16 cellular contexts compared by ENCODE assay signal in the genomic region with DNA sequence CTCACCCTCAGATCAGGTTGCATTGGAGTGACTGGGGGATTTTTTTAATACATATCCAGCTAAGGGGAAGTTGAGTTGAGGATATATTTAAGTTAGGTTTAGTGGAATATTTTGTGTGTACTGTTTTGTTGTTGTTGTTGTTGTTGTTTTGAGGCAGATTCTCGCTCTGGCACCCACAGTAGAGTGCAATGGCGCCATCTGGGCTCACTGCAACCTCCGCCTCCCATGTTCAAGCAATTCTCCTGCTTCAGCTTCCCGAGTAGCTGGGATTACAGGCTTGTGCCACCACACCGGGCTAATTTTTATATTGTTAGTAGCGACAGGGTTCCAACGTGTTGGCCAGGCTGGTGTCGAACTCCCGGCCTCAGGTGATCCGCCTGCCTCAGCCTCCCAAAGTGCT.
"Had no signal": no experiment of that assay in that cellular context is flagged by ENCODE, and none has a peak within 500 bp of the region (broad histone marks: within the 10 kb centered on the region; RNA-seq: fewer than 3 reads in every experiment).

No MANE protein-coding gene starts in this region.

- H3K4me3 ChIP-seq: ascending aorta, esophagus muscularis mucosa, mucosa of descending colon, smooth muscle cell, tibial nerve had no signal

- H3K27ac Mint-ChIP-seq: activated CD4-positive, alpha-beta T cell treated with anti-CD3 and anti-CD28 coated beads, Interleukin-2, amount 10 ng/mL, durations not matched to agents 24 days and 14 days; activated T-helper 1 cell treated with anti-CD3 and anti-CD28 coated beads, Interleukin-12 subunit alpha, Interleukin-12 subunit beta, Interleukin-2, Interleukin-4 antibody, amounts not matched to agents 30 ng/mL and 10 ng/mL and 1 ng/mL, durations not matched to agents 14 hours and 24 hours and 36 hours; naive thymus-derived CD8-positive, alpha-beta T cell; stimulated activated effector memory CD8-positive, alpha-beta T cell treated with anti-CD3 and anti-CD28 coated beads, Interleukin-12 subunit alpha, Interleukin-12 subunit beta, amount 100 ng/mL, for 72 hours; WTC11 had no signal

- H3K36me3 ChIP-seq: ascending aorta, esophagus muscularis mucosa, tibial nerve had no signal

- FAIRE-seq: bronchial epithelial cell, islet of Langerhans had no signal

- H3K27me3 ChIP-seq: ascending aorta had no signal

- H3K9me3 Mint-ChIP-seq: activated CD4-positive, alpha-beta T cell treated with anti-CD3 and anti-CD28 coated beads, Interleukin-2, amount 10 ng/mL, durations not matched to agents 24 days and 14 days; activated T-helper 1 cell treated with anti-CD3 and anti-CD28 coated beads, Interleukin-12 subunit alpha, Interleukin-12 subunit beta, Interleukin-2, Interleukin-4 antibody, amounts not matched to agents 30 ng/mL and 10 ng/mL and 1 ng/mL, durations not matched to agents 14 hours and 24 hours and 36 hours; stimulated activated effector memory CD8-positive, alpha-beta T cell treated with anti-CD3 and anti-CD28 coated beads, Interleukin-12 subunit alpha, Interleukin-12 subunit beta, amount 100 ng/mL, for 72 hours; WTC11 had no signal

- H3K27me3 Mint-ChIP-seq: naive thymus-derived CD8-positive, alpha-beta T cell had no signal

- H3K4me3 Mint-ChIP-seq: activated CD4-positive, alpha-beta T cell treated with anti-CD3 and anti-CD28 coated beads, Interleukin-2, amount 10 ng/mL, durations not matched to agents 24 days and 14 days; activated T-helper 1 cell treated with anti-CD3 and anti-CD28 coated beads, Interleukin-12 subunit alpha, Interleukin-12 subunit beta, Interleukin-2, Interleukin-4 antibody, amounts not matched to agents 30 ng/mL and 10 ng/mL and 1 ng/mL, durations not matched to agents 14 hours and 24 hours and 36 hours; naive thymus-derived CD8-positive, alpha-beta T cell; stimulated activated effector memory CD8-positive, alpha-beta T cell treated with anti-CD3 and anti-CD28 coated beads, Interleukin-12 subunit alpha, Interleukin-12 subunit beta, amount 100 ng/mL, for 72 hours; WTC11 had no signal

- H3K27ac ChIP-seq: ascending aorta, esophagus muscularis mucosa, tibial nerve had no signal

- H3K36me3 Mint-ChIP-seq: naive thymus-derived CD8-positive, alpha-beta T cell; stimulated activated effector memory CD8-positive, alpha-beta T cell treated with anti-CD3 and anti-CD28 coated beads, Interleukin-12 subunit alpha, Interleukin-12 subunit beta, amount 100 ng/mL, for 72 hours; WTC11 had no signal

- DNase-seq: activated CD4-positive, alpha-beta T cell treated with anti-CD3 and anti-CD28 coated beads, Interleukin-2, amount 10 ng/mL, durations not matched to agents 24 days and 14 days; activated naive CD4-positive, alpha-beta T cell; head of caudate nucleus; mucosa of descending colon; naive thymus-derived CD8-positive, alpha-beta T cell; right cardiac atrium; T1000 had no signal

- H3K4me2 ChIP-seq: smooth muscle cell had no signal

- H3K9me3 ChIP-seq: ascending aorta, esophagus muscularis mucosa, mucosa of descending colon, tibial nerve had no signal

- H3K4me1 ChIP-seq: ascending aorta had no signal

- ATAC-seq: mucosa of descending colon; naive thymus-derived CD8-positive, alpha-beta T cell; right cardiac atrium; stimulated activated effector memory CD8-positive, alpha-beta T cell treated with anti-CD3 and anti-CD28 coated beads, Interleukin-12 subunit alpha, Interleukin-12 subunit beta, amount 100 ng/mL, for 72 hours; WTC11 had no signal
